Comparison of ENCODE assay signal across 8 cellular contexts in the genomic region with DNA sequence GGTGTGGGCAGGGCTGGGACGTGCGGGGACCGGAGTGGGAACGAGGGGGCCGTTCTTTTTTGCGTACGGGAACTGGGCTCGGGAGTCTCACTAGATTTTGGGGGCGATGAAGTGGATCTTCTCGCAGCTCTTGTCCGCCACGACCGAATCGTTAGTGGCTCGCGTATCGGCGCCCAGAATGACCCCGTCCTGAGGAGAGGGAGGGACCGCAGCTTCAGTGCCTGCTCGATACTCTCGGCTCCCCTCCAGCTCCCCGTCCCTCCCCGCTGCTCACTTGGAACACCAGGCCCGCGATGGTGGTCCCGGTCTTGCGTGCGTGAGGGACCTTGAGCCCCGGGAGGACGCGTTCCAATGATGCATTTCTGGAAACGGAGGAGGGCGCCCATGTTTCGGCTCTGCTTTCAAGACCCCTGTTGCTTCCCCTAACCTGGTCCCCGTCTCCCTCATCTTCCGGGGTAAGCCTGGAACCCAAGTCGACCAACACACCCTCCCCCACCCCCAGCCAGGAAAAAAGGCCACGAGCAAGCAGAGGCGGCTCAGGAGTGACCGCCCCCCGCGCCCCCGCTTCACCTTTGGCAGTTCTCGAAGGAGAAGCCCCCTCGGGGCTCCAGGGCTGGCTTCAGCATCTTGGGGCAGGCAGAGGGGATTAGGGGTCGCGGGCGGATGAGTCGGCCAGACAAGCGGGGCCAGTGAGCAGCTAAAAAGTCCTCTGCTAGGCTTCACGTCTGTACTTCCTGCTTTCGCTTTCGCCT. TPM values are rescaled to one million over a fixed set of nuclear protein-coding genes. Genes with fewer than 3 reads are reported as not detected.
A peak's percentile ranks its signal among the peaks of the same experiment; 100 is the strongest.
DNase-seq lines count a peak whose midpoint lies in the region; ATAC-seq, FAIRE-seq and TF ChIP-seq lines count a peak whose summit lies in the region.

A gene (minus strand): TSS at position 727 of the 752 bp plus-strand sequence. CDS start 101 bp downstream, at position 626.

- no peaks in the 10 kb centered on the region for H3K9me3 Mint-ChIP-seq in activated CD4-positive, alpha-beta memory T cell treated with anti-CD3 and anti-CD28 coated beads for 36 hours
- no peaks in the 10 kb centered on the region for H3K9me3 Mint-ChIP-seq in mesothelial cell of epicardium

- H3K9me3 ChIP-seq in KOPT-K1 (ENCODE audit: insufficient read depth, low read length, poor library complexity, severe bottlenecking) (no peaks in the 10 kb centered on the region), endothelial cell of umbilical vein (replicated peaks; ENCODE audit: control insufficient read depth, insufficient read depth, low read length) (no peaks in the 10 kb centered on the region), stomach (no peaks in the 10 kb centered on the region)

- peak within 1 kb of the TSS; percentile 99 for H3K27ac Mint-ChIP-seq in activated CD4-positive, alpha-beta memory T cell treated with anti-CD3 and anti-CD28 coated beads for 36 hours
- H3K27ac Mint-ChIP-seq in mesothelial cell of epicardium = peak within 1 kb of the TSS; percentile 99

- no peaks in the 10 kb centered on the region for H3K9me1 ChIP-seq in endothelial cell of umbilical vein (replicated peaks; ENCODE audit: control insufficient read depth, extremely low read depth, insufficient read depth, low read length)

- intact Hi-C loops in activated CD4-positive, alpha-beta memory T cell treated with anti-CD3 and anti-CD28 coated beads for 36 hours (cut with micrococcal nuclease) = loop anchor here (1.0 to 5.0 kb wide), 7 partner anchors 32 to 149 kb away; a partner anchor contains a TSS
- intact Hi-C loops in endothelial cell of umbilical vein (cut with micrococcal nuclease) = loop anchor here (2.0 kb wide), 1 partner anchor 105 kb away; no protein-coding TSS in a partner anchor
- intact Hi-C loops in stomach (cut with DNase I; ENCODE audit: low total_unique reads) = loop anchor here (10.0 kb wide), 1 partner anchor 111 kb away; no protein-coding TSS in a partner anchor

- no peak for TF ChIP-seq EP300 in stomach (IDR thresholded peaks at IDR 0.05)

- POLR2A ChIA-PET in activated CD4-positive, alpha-beta memory T cell treated with anti-CD3 and anti-CD28 coated beads for 36 hours (lab: Charles Lee) = interaction anchor here (0.9 to 2.5 kb wide), 16 partner anchors 10 to 456 kb away, joined by 3 to 19 read pairs (median 6); a partner anchor contains a TSS
- POLR2A ChIA-PET in endothelial cell of umbilical vein (lab: Charles Lee) = interaction anchor here (0.8 to 0.9 kb wide), 2 partner anchors 24 to 30 kb away, joined by 3 to 5 read pairs; no protein-coding TSS in a partner anchor

- H4K20me1 ChIP-seq in endothelial cell of umbilical vein (replicated peaks; ENCODE audit: control insufficient read depth, extremely low read depth, insufficient read depth, low read length) = no peaks in the 10 kb centered on the region

- H3K79me2 ChIP-seq in endothelial cell of umbilical vein (ENCODE audit: control insufficient read depth, insufficient read depth, low read length) = no peaks in the 10 kb centered on the region

- peak within 1 kb of the TSS; percentile 97 for H3K27ac ChIP-seq in KOPT-K1 (ENCODE audit: low read depth, low read length, poor library complexity, severe bottlenecking)
- peak within 1 kb of the TSS; percentile 36 for H3K27ac ChIP-seq in endothelial cell of umbilical vein (ENCODE audit: insufficient read depth, low read depth, low read length)
- H3K27ac ChIP-seq in stomach = peak within 1 kb of the TSS; percentile 81 to 99 (median 97)

- peak within 1 kb of the TSS; percentile 100 for H3K4me3 Mint-ChIP-seq in activated CD4-positive, alpha-beta memory T cell treated with anti-CD3 and anti-CD28 coated beads for 36 hours
- peak within 1 kb of the TSS; percentile 100 for H3K4me3 Mint-ChIP-seq in mesothelial cell of epicardium

- WGBS in stomach, 5 donors = 0 to 1% (median 1%) methylated on average over 33 to 54 of the region's 54 CpGs

- CTCF ChIA-PET in activated CD4-positive, alpha-beta memory T cell treated with anti-CD3 and anti-CD28 coated beads for 36 hours (lab: Charles Lee) = interaction anchor here (0.6 to 3.2 kb wide), 11 partner anchors 8 to 415 kb away, joined by 3 to 14 read pairs (median 4); a partner anchor contains a TSS
- CTCF ChIA-PET in endothelial cell of umbilical vein (lab: Charles Lee) = interaction anchor here (0.6 to 5.7 kb wide), 10 partner anchors 10 to 120 kb away, joined by 3 to 42 read pairs (median 4); a partner anchor contains a TSS

- ATAC-seq in GM18502 (IDR thresholded peaks at IDR 0.05; ENCODE audit: poor library complexity, unreplicated experiment) (peak; percentile 2), GM21619 (IDR thresholded peaks at IDR 0.05; ENCODE audit: unreplicated experiment) (no peak)

- peak within 1 kb of the TSS; percentile 77 for H3K9ac ChIP-seq in endothelial cell of umbilical vein (replicated peaks; ENCODE audit: extremely low read depth, insufficient read depth, low read length)

- H3K27me3 Mint-ChIP-seq in activated CD4-positive, alpha-beta memory T cell treated with anti-CD3 and anti-CD28 coated beads for 36 hours = no peaks in the 10 kb centered on the region
- H3K27me3 Mint-ChIP-seq in mesothelial cell of epicardium (ENCODE audit: low read depth) = no peaks in the 10 kb centered on the region

- FAIRE-seq in endothelial cell of umbilical vein (lab: Jason Lieb, UNC) = no peak

- peaks cover 40% of the 10 kb centered on the region for H3K36me3 ChIP-seq in KOPT-K1 (ENCODE audit: insufficient read depth, low read length)
- peaks cover 4 to 16% of the 10 kb centered on the region in 2 experiments for H3K36me3 ChIP-seq in endothelial cell of umbilical vein (ENCODE audit: control insufficient read depth in 2 of 2, extremely low read depth in 1 of 2, insufficient read depth in 2 of 2, low read length in 2 of 2)
- peaks cover 5 to 46% (median 33%) of the 10 kb centered on the region in 4 donors for H3K36me3 ChIP-seq in stomach

- peak within 1 kb of the TSS; percentile 78 for H3K4me2 ChIP-seq in endothelial cell of umbilical vein (ENCODE audit: insufficient read depth, low read length)

- no peaks in the 10 kb centered on the region for H3K27me3 ChIP-seq in endothelial cell of umbilical vein (ENCODE audit: control insufficient read depth in 2 of 2, insufficient read depth in 2 of 2, low read length in 2 of 2)
- H3K27me3 ChIP-seq in stomach = no peaks in the 10 kb centered on the region

- TF ChIP-seq CTCF in AG09309 (IDR thresholded peaks at IDR 0.05; ENCODE audit: control insufficient read depth, insufficient read depth, low read depth, low read length, missing control alignments) (no peak), endothelial cell of umbilical vein (IDR thresholded peaks at IDR 0.05; ENCODE audit: extremely low read depth in 1 of 2, insufficient read depth in 1 of 2, low read depth in 1 of 2, low read length in 2 of 2) (no peak), mesothelial cell of epicardium (IDR thresholded peaks at IDR 0.05; ENCODE audit: unreplicated experiment) (no peak), stomach (IDR thresholded peaks at IDR 0.05) (no peak)

- TSS peak; percentile 51 for BruUV-seq in endothelial cell of umbilical vein (replicated peaks; lab: Mats Ljungman, UMichigan)

- H3K4me3 ChIP-seq in AG09309 (ENCODE audit: control insufficient read depth, low read depth, low read length) = peak within 1 kb of the TSS; percentile 98
- H3K4me3 ChIP-seq in endothelial cell of umbilical vein (replicated peaks in 1 of 3; ENCODE audit: insufficient read depth in 1 of 3, low read depth in 1 of 3, low read length in 3 of 3) = peak within 1 kb of the TSS; percentile 31 to 88 (median 58)
- H3K4me3 ChIP-seq in stomach = peak within 1 kb of the TSS; percentile 75 to 89 (median 88)

- TF ChIP-seq POLR2A in endothelial cell of umbilical vein (IDR thresholded peaks at IDR 0.05; ENCODE audit: low read depth, low read length) = no peak
- peak in 1 of 4 donors; percentile 40 for TF ChIP-seq POLR2A in stomach (IDR thresholded peaks at IDR 0.05)

- H3K36me3 Mint-ChIP-seq in activated CD4-positive, alpha-beta memory T cell treated with anti-CD3 and anti-CD28 coated beads for 36 hours = peaks cover 40% of the 10 kb centered on the region
- no peaks in the 10 kb centered on the region for H3K36me3 Mint-ChIP-seq in mesothelial cell of epicardium

- H2AFZ ChIP-seq in endothelial cell of umbilical vein (ENCODE audit: low read depth, low read length) = peak within 1 kb of the TSS; percentile 46

- H3K4me1 ChIP-seq in endothelial cell of umbilical vein (ENCODE audit: control insufficient read depth, extremely low read depth, insufficient read depth, low read length) (peaks cover 13% of the 10 kb centered on the region), stomach (peaks cover 27 to 41% (median 38%) of the 10 kb centered on the region in 4 donors)

- dilution Hi-C loops in endothelial cell of umbilical vein (cut with MboI; ENCODE audit: extremely low pct_ligation_motif_present, low sequenced_read_pairs) = no loop called here

- peak; percentile 38 for DNase-seq in AG09309 (ENCODE audit: low read depth)
- DNase-seq in activated CD4-positive, alpha-beta memory T cell treated with anti-CD3 and anti-CD28 coated beads for 36 hours = no peak
- peak; percentile 47 for DNase-seq in endothelial cell of umbilical vein (ENCODE audit: low read depth, low spot score)
- peak in 1 of 2 experiments; percentile 60 for DNase-seq in mesothelial cell of epicardium (ENCODE audit: low spot score in 2 of 2, unreplicated experiment in 2 of 2)
- DNase-seq in stomach = peak; percentile 41

- peaks cover 42% of the 10 kb centered on the region for H3K4me1 Mint-ChIP-seq in activated CD4-positive, alpha-beta memory T cell treated with anti-CD3 and anti-CD28 coated beads for 36 hours (ENCODE audit: low read depth)
- H3K4me1 Mint-ChIP-seq in mesothelial cell of epicardium = peaks cover 20% of the 10 kb centered on the region

TF ChIP-seq in endothelial cell of umbilical vein, 7 proteins besides CTCF, POLR2A, EP300 and RAD21:
- TF ChIP-seq POLR2AphosphoS5 (IDR thresholded peaks at IDR 0.05; ENCODE audit: insufficient read depth, low read depth, low read length) (peak; percentile 5), MYC (IDR thresholded peaks at IDR 0.05; ENCODE audit: low read depth, low read length) (no peak)

RNA-seq across cellular contexts. Expression of the gene that starts here (rescaled TPM):
- total RNA-seq in activated CD4-positive, alpha-beta memory T cell treated with anti-CD3 and anti-CD28 coated beads for 36 hours = 100 to 1,000 TPM; 185 to 193 TPM
- total RNA-seq in endothelial cell of umbilical vein (32.7 and 40.8 TPM in 2 replicates), mesothelial cell of epicardium (14.0 to 17.2 TPM (median 16.7 TPM) in 3 replicates), stomach (10 to 100 TPM; 22.8 to 85.8 (median 52.5) TPM)
- polyA plus RNA-seq in endothelial cell of umbilical vein (54.7 and 80.3 TPM in 2 replicates), stomach (100 to 1,000 TPM; 128 to 205 (median 134) TPM)
- 25.2 and 32.1 TPM in 2 replicates for polyA plus RNA-seq in endothelial cell of umbilical vein (2011; cell fraction: cytosol; rRNA removed)
- 17.1 and 17.2 TPM in 2 replicates for polyA plus RNA-seq in endothelial cell of umbilical vein (2011; cell fraction: nucleus; rRNA removed)
- 30.4 and 39.7 TPM in 2 replicates for polyA plus RNA-seq in endothelial cell of umbilical vein (2012)
- polyA minus RNA-seq in endothelial cell of umbilical vein = 12.6 and 15.7 TPM in 2 replicates
- polyA minus RNA-seq in endothelial cell of umbilical vein (2011; cell fraction: cytosol; rRNA and poly(A)+ RNA removed) = 31.6 TPM
- 5.0 and 10.8 TPM in 2 replicates for polyA minus RNA-seq in endothelial cell of umbilical vein (2011; cell fraction: nucleus; rRNA and poly(A)+ RNA removed)

Comparison
In these comparisons a context has a peak if more than half of its experiments do, and no peak if none do; other contexts are left out.
1. H3K27ac ChIP-seq: peak in every context shown above with its lines; median percentile 97 in KOPT-K1; 97 in stomach; 36 in endothelial cell of umbilical vein.